Comparison of ENCODE assay signal across 11 cellular contexts in the genomic region with DNA sequence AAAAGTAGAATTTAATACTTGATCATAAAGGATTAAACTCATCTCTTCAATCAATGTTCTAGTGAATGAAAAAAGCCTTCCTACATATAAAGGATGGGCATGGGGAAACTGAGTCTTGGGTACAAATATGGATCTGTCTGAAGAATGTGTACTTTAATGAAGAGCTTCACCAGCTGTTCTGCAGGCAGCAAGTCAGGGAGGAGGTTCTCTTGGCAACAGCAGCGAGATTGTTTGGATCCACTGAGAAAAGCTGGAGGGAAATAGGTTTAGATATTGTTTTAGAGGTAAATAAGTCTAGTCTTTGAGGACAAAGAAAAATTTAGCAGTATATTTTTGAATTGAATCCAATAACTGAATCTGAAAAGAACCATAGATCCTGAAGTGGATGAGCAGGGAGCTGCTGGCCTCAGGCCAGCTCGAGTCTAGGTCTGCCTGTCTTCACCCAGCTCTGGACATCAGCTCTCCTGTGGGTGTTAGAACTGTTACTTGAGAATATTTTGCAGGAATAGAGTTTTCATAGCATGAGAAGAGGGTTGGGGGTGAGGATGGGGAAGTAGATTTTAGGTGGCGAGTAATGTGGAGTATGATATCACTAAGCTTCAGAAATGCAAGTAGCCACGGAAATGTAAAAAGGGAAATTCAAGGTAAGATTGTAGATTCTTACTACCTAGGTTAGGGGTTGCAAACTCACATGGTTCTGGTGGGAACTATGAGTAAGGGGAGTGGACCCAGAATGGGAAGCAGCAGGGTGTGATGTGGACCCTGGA. TPM values are rescaled to one million over a fixed set of nuclear protein-coding genes. Genes with fewer than 3 reads are reported as not detected.
DNase-seq lines count a peak whose midpoint lies in the region; ATAC-seq and TF ChIP-seq lines count a peak whose summit lies in the region.
"Had no signal": no experiment of that assay in that cellular context is flagged by ENCODE, and none has a peak within 500 bp of the region (broad histone marks: within the 10 kb centered on the region; RNA-seq: fewer than 3 reads in every experiment).

No MANE protein-coding gene starts in this region.

- intact Hi-C loops in natural killer cell (cut with micrococcal nuclease), result loop anchor here (10.0 kb wide), 2 partner anchors 699 to 899 kb away; a partner anchor contains a TSS

- peaks cover 90 to 100% (median 99%) of the 10 kb centered on the region in 3 donors for H3K4me1 Mint-ChIP-seq in CD8-positive, alpha-beta memory T cell
- H3K4me1 Mint-ChIP-seq in activated naive CD8-positive, alpha-beta T cell (ENCODE audit: low read depth), result peaks cover 88% of the 10 kb centered on the region
- H3K4me1 Mint-ChIP-seq in natural killer cell, result peaks cover 88 to 97% of the 10 kb centered on the region in 2 donors

- ATAC-seq in natural killer cell, result no peak
- no peak for ATAC-seq in HG02623 (IDR thresholded peaks at IDR 0.05; ENCODE audit: unreplicated experiment)
- ATAC-seq in HG02763 (IDR thresholded peaks at IDR 0.05; ENCODE audit: unreplicated experiment), result no peak

- H3K27ac ChIP-seq in CD8-positive, alpha-beta memory T cell (ENCODE audit: low read depth, low read length), result no peak overlapping the region

- H3K4me1 ChIP-seq in CD8-positive, alpha-beta memory T cell (ENCODE audit: insufficient read depth, low read length), result peaks cover 95% of the 10 kb centered on the region

- peaks cover 0 to 20% (median 3%) of the 10 kb centered on the region in 3 donors for H3K36me3 Mint-ChIP-seq in CD8-positive, alpha-beta memory T cell
- H3K36me3 Mint-ChIP-seq in activated naive CD8-positive, alpha-beta T cell, result peaks cover 19% of the 10 kb centered on the region
- H3K36me3 Mint-ChIP-seq in natural killer cell, result no peaks in the 10 kb centered on the region

- CTCF ChIA-PET in CD8-positive, alpha-beta memory T cell (lab: Charles Lee), result interaction anchor here (0.9 to 4.9 kb wide), 7 partner anchors 8 to 80 kb away, joined by 3 to 30 read pairs (median 4); a partner anchor contains a TSS

- no peak for DNase-seq in CD8-positive, alpha-beta memory T cell
- DNase-seq in KBM-7 (peak; percentile 76), natural killer cell (no peak), germinal center (ENCODE audit: low spot score) (no peak)
- DNase-seq: activated gamma-delta T cell treated with Interleukin-2 at 50 U/mL for 16 hours, kidney glomerular epithelial cell, NCI-H1048 had no signal

- no peaks in the 10 kb centered on the region for H3K9me3 ChIP-seq in CD8-positive, alpha-beta memory T cell (ENCODE audit: low read length)

- POLR2A ChIA-PET in CD8-positive, alpha-beta memory T cell (lab: Charles Lee), result interaction anchor here (0.7 to 1.4 kb wide), 5 partner anchors 14 to 43 kb away, joined by 3 to 7 read pairs (median 4); no protein-coding TSS in a partner anchor

- in situ Hi-C loops in KBM-7 (cut with MboI; ENCODE audit: low pct_unique_long_range_greater_than_20kb, low sequenced_read_pairs), result no loop called here

- no peaks in the 10 kb centered on the region for H3K27me3 ChIP-seq in CD8-positive, alpha-beta memory T cell (ENCODE audit: insufficient read depth, low read length, poor library complexity, severe bottlenecking)

- no peak for TF ChIP-seq CTCF in natural killer cell (IDR thresholded peaks at IDR 0.05)

- H3K9me3 Mint-ChIP-seq in CD8-positive, alpha-beta memory T cell, result no peaks in the 10 kb centered on the region
- H3K9me3 Mint-ChIP-seq in activated naive CD8-positive, alpha-beta T cell (ENCODE audit: low read depth), result no peaks in the 10 kb centered on the region
- no peaks in the 10 kb centered on the region for H3K9me3 Mint-ChIP-seq in natural killer cell

- peak overlapping the region; percentile 82 to 99 (median 90) for H3K27ac Mint-ChIP-seq in CD8-positive, alpha-beta memory T cell
- peak overlapping the region; percentile 96 for H3K27ac Mint-ChIP-seq in activated naive CD8-positive, alpha-beta T cell
- peak overlapping the region; percentile 93 to 99 for H3K27ac Mint-ChIP-seq in natural killer cell

- H3K36me3 ChIP-seq in CD8-positive, alpha-beta memory T cell (ENCODE audit: insufficient read depth, low read length), result no peaks in the 10 kb centered on the region

- H3K27me3 Mint-ChIP-seq in CD8-positive, alpha-beta memory T cell, result no peaks in the 10 kb centered on the region
- no peaks in the 10 kb centered on the region for H3K27me3 Mint-ChIP-seq in activated naive CD8-positive, alpha-beta T cell
- H3K27me3 Mint-ChIP-seq in natural killer cell (ENCODE audit: low read depth in 2 of 2), result no peaks in the 10 kb centered on the region

- H3K4me3 Mint-ChIP-seq in CD8-positive, alpha-beta memory T cell, result peak overlapping the region; percentile 63 to 75 (median 69)
- H3K4me3 Mint-ChIP-seq in activated naive CD8-positive, alpha-beta T cell, result peak overlapping the region; percentile 100
- peak overlapping the region; percentile 97 for H3K4me3 Mint-ChIP-seq in natural killer cell

- H3K4me3 ChIP-seq in CD8-positive, alpha-beta memory T cell (ENCODE audit: low read length), result peak overlapping the region; percentile 12
- H3K4me3 ChIP-seq: SK-N-MC had no signal

RNA-seq across cellular contexts. Expression of a gene that starts 6.0 kb away (rescaled TPM):
- 100 to 1,000 TPM; 165 to 169 TPM for total RNA-seq in CD8-positive, alpha-beta memory T cell
- 52.9 TPM for polyA plus RNA-seq in CD8-positive, alpha-beta memory T cell
- 100 to 1,000 TPM; 128 to 155 (median 137) TPM for total RNA-seq in natural killer cell

RNA-seq across cellular contexts. Expression of a gene that starts 38.2 kb away (rescaled TPM):
- total RNA-seq in CD8-positive, alpha-beta memory T cell, result 100 to 1,000 TPM; 214 to 221 TPM
- 193 TPM for polyA plus RNA-seq in CD8-positive, alpha-beta memory T cell
- total RNA-seq in natural killer cell, result 10 to 100 TPM; 50.4 to 63.3 (median 52.2) TPM
